2 cellular contexts compared by ENCODE assay signal in the genomic region with DNA sequence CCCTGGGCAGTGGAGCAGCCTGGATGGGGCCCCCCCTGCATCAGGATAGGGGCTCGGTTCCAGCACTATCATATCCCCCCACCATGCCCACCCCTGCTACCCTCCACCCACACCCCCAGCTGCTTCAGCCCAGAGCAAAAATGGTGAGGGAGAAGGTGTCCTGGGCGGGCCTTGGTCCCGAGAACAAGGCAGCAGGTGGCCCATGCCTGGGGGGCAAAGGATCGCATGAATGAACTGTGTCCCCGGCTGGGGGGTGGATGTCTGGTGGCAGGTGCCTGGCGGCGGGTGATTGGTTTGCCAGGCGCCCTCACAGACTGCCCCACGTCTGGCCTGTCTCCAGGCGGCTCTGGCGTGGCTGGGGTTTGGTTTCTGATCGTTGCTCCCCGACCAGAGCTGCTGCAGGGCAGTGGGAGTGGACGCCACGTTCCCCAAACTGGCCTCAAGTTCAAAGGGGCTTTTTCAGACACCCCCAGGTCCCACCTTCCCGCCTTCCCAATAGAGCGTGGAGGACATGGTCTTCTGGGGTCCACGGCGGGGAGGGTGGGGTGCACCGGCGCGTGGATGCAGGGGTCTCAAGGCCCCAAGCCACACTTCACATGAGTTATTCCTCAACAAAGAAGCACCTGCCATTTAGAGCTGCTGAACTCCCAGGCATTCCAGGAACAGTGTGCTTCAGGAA.
A peak's percentile ranks its signal among the peaks of the same experiment; 100 is the strongest.
TF ChIP-seq lines count a peak whose summit lies in the region.

No MANE protein-coding gene starts in this region.

TF ChIP-seq in HEK293, 187 proteins besides CTCF, POLR2A, EP300 and RAD21:
- no peak for TF ChIP-seq KLF16 (tag by site-specific recombination; IDR thresholded peaks at IDR 0.05)
- no peak for TF ChIP-seq ZNF202 (tag by site-specific recombination; IDR thresholded peaks at IDR 0.05; ENCODE audit: borderline replicate concordance)
- TF ChIP-seq ZNF133 (tag by site-specific recombination; IDR thresholded peaks at IDR 0.05) = no peak
- TF ChIP-seq, protein P1, sequence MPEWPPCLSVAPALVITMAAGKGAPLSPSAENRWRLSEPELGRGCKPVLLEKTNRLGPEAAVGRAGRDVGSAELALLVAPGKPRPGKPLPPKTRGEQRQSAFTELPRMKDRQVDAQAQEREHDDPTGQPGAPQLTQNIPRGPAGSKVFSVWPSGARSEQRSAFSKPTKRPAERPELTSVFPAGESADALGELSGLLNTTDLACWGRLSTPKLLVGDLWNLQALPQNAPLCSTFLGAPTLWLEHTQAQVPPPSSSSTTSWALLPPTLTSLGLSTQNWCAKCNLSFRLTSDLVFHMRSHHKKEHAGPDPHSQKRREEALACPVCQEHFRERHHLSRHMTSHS (tag by site-specific recombination; IDR thresholded peaks at IDR 0.05) = no peak
- TF ChIP-seq MEIS1 (CRISPR knock-in tag; IDR thresholded peaks at IDR 0.05; ENCODE audit: borderline replicate concordance) = no peak
- no peak for TF ChIP-seq ZIC2 (tag by site-specific recombination; IDR thresholded peaks at IDR 0.05)
- TF ChIP-seq GLIS1 (tag by site-specific recombination; IDR thresholded peaks at IDR 0.05) = peak; percentile 79
- no peak for TF ChIP-seq ZNF670 (tag by site-specific recombination; IDR thresholded peaks at IDR 0.05; ENCODE audit: low read depth)
- TF ChIP-seq ZNF624 (tag by site-specific recombination; IDR thresholded peaks at IDR 0.05) = no peak
- peak; percentile 28 for TF ChIP-seq GLIS2 (tag by site-specific recombination; IDR thresholded peaks at IDR 0.05)
- TF ChIP-seq ZNF791 (tag by site-specific recombination; IDR thresholded peaks at IDR 0.05) = no peak

TF ChIP-seq in HepG2, 621 proteins besides CTCF, POLR2A, EP300 and RAD21:
- TF ChIP-seq MAFG (CRISPR knock-in tag; IDR thresholded peaks at IDR 0.05) (no peak), ZFAT (CRISPR knock-in tag; conservative IDR thresholded peaks at IDR 0.05) (no peak), BCL6 (CRISPR knock-in tag; IDR thresholded peaks at IDR 0.05) (peak; percentile 82; the same call in 1 of the 2 replicates), YY1 (IDR thresholded peaks at IDR 0.05; ENCODE audit: insufficient read depth, insufficient replicate concordance, low read depth, low read length) (peak; percentile 8), PITX1 (CRISPR knock-in tag; IDR thresholded peaks at IDR 0.05) (no peak), ZSCAN21 (CRISPR knock-in tag; IDR thresholded peaks at IDR 0.05; ENCODE audit: borderline replicate concordance) (peak; percentile 52; the same call in 1 of the 2 replicates), HCFC1 (IDR thresholded peaks at IDR 0.05; ENCODE audit: low read depth, low read length) (no peak), ZNF317 (CRISPR knock-in tag; IDR thresholded peaks at IDR 0.05) (0 out of 2 replicates have a peak, but pooled peaks have one; percentile 15), SRSF1 (optimal IDR thresholded peaks at IDR 0.05; ENCODE audit: low read depth, low read length) (peak; percentile 30), FLYWCH1 (CRISPR knock-in tag; IDR thresholded peaks at IDR 0.05) (no peak), SUZ12 (IDR thresholded peaks at IDR 0.05; ENCODE audit: low read depth, low read length) (no peak), ZBTB7A (CRISPR knock-in tag; IDR thresholded peaks at IDR 0.05) (0 out of 2 replicates have a peak, but pooled peaks have one; percentile 21), ZNF253 (CRISPR knock-in tag; IDR thresholded peaks at IDR 0.05; ENCODE audit: borderline replicate concordance) (0 out of 2 replicates have a peak, but pooled peaks have one; percentile 10)
- TF ChIP-seq, protein P2, sequence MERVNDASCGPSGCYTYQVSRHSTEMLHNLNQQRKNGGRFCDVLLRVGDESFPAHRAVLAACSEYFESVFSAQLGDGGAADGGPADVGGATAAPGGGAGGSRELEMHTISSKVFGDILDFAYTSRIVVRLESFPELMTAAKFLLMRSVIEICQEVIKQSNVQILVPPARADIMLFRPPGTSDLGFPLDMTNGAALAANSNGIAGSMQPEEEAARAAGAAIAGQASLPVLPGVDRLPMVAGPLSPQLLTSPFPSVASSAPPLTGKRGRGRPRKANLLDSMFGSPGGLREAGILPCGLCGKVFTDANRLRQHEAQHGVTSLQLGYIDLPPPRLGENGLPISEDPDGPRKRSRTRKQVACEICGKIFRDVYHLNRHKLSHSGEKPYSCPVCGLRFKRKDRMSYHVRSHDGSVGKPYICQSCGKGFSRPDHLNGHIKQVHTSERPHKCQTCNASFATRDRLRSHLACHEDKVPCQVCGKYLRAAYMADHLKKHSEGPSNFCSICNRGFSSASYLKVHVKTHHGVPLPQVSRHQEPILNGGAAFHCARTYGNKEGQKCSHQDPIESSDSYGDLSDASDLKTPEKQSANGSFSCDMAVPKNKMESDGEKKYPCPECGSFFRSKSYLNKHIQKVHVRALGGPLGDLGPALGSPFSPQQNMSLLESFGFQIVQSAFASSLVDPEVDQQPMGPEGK (CRISPR knock-in tag; IDR thresholded peaks at IDR 0.05) = 0 out of 2 replicates have a peak, but pooled peaks have one; percentile 14
- TF ChIP-seq, protein P3, sequence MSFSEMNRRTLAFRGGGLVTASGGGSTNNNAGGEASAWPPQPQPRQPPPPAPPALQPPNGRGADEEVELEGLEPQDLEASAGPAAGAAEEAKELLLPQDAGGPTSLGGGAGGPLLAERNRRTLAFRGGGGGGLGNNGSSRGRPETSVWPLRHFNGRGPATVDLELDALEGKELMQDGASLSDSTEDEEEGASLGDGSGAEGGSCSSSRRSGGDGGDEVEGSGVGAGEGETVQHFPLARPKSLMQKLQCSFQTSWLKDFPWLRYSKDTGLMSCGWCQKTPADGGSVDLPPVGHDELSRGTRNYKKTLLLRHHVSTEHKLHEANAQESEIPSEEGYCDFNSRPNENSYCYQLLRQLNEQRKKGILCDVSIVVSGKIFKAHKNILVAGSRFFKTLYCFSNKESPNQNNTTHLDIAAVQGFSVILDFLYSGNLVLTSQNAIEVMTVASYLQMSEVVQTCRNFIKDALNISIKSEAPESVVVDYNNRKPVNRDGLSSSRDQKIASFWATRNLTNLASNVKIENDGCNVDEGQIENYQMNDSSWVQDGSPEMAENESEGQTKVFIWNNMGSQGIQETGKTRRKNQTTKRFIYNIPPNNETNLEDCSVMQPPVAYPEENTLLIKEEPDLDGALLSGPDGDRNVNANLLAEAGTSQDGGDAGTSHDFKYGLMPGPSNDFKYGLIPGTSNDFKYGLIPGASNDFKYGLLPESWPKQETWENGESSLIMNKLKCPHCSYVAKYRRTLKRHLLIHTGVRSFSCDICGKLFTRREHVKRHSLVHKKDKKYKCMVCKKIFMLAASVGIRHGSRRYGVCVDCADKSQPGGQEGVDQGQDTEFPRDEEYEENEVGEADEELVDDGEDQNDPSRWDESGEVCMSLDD (CRISPR knock-in tag; IDR thresholded peaks at IDR 0.05; ENCODE audit: borderline replicate concordance) = no peak
- TF ChIP-seq, protein P4, sequence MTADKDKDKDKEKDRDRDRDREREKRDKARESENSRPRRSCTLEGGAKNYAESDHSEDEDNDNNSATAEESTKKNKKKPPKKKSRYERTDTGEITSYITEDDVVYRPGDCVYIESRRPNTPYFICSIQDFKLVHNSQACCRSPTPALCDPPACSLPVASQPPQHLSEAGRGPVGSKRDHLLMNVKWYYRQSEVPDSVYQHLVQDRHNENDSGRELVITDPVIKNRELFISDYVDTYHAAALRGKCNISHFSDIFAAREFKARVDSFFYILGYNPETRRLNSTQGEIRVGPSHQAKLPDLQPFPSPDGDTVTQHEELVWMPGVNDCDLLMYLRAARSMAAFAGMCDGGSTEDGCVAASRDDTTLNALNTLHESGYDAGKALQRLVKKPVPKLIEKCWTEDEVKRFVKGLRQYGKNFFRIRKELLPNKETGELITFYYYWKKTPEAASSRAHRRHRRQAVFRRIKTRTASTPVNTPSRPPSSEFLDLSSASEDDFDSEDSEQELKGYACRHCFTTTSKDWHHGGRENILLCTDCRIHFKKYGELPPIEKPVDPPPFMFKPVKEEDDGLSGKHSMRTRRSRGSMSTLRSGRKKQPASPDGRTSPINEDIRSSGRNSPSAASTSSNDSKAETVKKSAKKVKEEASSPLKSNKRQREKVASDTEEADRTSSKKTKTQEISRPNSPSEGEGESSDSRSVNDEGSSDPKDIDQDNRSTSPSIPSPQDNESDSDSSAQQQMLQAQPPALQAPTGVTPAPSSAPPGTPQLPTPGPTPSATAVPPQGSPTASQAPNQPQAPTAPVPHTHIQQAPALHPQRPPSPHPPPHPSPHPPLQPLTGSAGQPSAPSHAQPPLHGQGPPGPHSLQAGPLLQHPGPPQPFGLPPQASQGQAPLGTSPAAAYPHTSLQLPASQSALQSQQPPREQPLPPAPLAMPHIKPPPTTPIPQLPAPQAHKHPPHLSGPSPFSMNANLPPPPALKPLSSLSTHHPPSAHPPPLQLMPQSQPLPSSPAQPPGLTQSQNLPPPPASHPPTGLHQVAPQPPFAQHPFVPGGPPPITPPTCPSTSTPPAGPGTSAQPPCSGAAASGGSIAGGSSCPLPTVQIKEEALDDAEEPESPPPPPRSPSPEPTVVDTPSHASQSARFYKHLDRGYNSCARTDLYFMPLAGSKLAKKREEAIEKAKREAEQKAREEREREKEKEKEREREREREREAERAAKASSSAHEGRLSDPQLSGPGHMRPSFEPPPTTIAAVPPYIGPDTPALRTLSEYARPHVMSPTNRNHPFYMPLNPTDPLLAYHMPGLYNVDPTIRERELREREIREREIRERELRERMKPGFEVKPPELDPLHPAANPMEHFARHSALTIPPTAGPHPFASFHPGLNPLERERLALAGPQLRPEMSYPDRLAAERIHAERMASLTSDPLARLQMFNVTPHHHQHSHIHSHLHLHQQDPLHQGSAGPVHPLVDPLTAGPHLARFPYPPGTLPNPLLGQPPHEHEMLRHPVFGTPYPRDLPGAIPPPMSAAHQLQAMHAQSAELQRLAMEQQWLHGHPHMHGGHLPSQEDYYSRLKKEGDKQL (CRISPR knock-in tag; IDR thresholded peaks at IDR 0.05; ENCODE audit: low read depth) = no peak
- TF ChIP-seq, protein P5, sequence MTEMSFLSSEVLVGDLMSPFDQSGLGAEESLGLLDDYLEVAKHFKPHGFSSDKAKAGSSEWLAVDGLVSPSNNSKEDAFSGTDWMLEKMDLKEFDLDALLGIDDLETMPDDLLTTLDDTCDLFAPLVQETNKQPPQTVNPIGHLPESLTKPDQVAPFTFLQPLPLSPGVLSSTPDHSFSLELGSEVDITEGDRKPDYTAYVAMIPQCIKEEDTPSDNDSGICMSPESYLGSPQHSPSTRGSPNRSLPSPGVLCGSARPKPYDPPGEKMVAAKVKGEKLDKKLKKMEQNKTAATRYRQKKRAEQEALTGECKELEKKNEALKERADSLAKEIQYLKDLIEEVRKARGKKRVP (CRISPR knock-in tag; IDR thresholded peaks at IDR 0.05) = peak in 1 of 2 experiments; percentile 46; a peak in 2 of 4 replicates
- TF ChIP-seq, protein P6, sequence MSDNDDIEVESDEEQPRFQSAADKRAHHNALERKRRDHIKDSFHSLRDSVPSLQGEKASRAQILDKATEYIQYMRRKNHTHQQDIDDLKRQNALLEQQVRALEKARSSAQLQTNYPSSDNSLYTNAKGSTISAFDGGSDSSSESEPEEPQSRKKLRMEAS (IDR thresholded peaks at IDR 0.05) = peak; percentile 11; the same call in 1 of the 2 replicates
- TF ChIP-seq, protein P7, sequence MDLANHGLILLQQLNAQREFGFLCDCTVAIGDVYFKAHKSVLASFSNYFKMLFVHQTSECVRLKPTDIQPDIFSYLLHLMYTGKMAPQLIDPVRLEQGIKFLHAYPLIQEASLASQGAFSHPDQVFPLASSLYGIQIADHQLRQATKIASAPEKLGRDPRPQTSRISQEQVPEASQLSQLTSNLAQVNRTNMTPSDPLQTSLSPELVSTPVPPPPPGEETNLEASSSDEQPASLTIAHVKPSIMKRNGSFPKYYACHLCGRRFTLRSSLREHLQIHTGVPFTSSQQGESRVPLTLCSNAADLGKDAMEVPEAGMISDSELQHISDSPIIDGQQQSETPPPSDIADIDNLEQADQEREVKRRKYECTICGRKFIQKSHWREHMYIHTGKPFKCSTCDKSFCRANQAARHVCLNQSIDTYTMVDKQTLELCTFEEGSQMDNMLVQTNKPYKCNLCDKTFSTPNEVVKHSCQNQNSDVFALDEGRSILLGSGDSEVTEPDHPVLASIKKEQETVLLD (CRISPR knock-in tag; IDR thresholded peaks at IDR 0.05; ENCODE audit: low read depth) = no peak
